Comparison of ENCODE assay signal across 24 cellular contexts in the genomic region with DNA sequence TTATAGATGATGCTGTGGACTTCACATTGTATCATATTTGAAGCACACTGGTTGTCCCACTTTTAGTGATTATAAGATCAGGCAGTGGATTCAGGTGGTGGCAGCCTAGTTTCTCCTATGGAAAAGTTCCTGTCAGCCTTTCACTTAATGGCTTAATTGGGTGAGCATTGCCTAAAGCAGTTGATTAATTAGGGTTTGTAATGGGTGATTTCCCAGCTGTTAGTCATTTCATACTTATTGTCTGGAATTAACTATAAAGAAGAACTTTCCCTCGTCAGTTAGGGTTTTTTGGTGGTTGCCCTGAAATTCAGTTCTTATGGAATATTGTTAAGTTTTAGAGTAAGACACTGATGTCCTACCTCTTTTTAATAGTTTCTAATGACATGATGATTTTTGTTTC.
DNase-seq lines count a peak whose midpoint lies in the region; ATAC-seq and TF ChIP-seq lines count a peak whose summit lies in the region.
"Had no signal": no experiment of that assay in that cellular context is flagged by ENCODE, and none has a peak within 500 bp of the region (broad histone marks: within the 10 kb centered on the region; RNA-seq: fewer than 3 reads in every experiment).

No MANE protein-coding gene starts in this region.

- H3K9me3 ChIP-seq in psoas muscle (no peaks in the 10 kb centered on the region), PC-3 (ENCODE audit: low read length) (no peaks in the 10 kb centered on the region)
- H3K9me3 ChIP-seq: SK-N-SH, thoracic aorta had no signal

- H3K79me2 ChIP-seq in PC-3 (ENCODE audit: low read length) = no peaks in the 10 kb centered on the region

- no peak for TF ChIP-seq CTCF in psoas muscle (IDR thresholded peaks at IDR 0.05)
- no peak for TF ChIP-seq CTCF in PC-3 (conservative IDR thresholded peaks at IDR 0.05; ENCODE audit: low read depth, low read length)

- H3K27ac ChIP-seq in psoas muscle = no peak overlapping the region
- no peak overlapping the region for H3K27ac ChIP-seq in PC-3 (ENCODE audit: low read length)
- H3K27ac ChIP-seq: 22Rv1, epithelial cell of prostate, heart left ventricle, KMS-11, thoracic aorta had no signal

- H3F3A ChIP-seq in PC-3 (ENCODE audit: low read length, unreplicated experiment) = no peaks in the 10 kb centered on the region

- no peaks in the 10 kb centered on the region for H3K4me1 Mint-ChIP-seq in activated naive CD4-positive, alpha-beta T cell treated with anti-CD3 and anti-CD28 coated beads for 36 hours (ENCODE audit: low read depth)
- H3K4me1 Mint-ChIP-seq: activated naive CD4-positive, alpha-beta T cell treated with anti-CD3 and anti-CD28 coated beads, Interleukin-2, amount 50 U/mL, for 24 hours; CD14-positive monocyte; nephron had no signal

- POLR2A ChIA-PET in PC-3 (lab: Charles Lee; ENCODE audit: unreplicated experiment) = interaction anchor here (0.6 kb wide), 1 partner anchor 103 kb away, joined by 3 read pairs; no protein-coding TSS in a partner anchor

- ATAC-seq in HG02678 (IDR thresholded peaks at IDR 0.05; ENCODE audit: unreplicated experiment) (peak; percentile 18), HG03432 (IDR thresholded peaks at IDR 0.05; ENCODE audit: unreplicated experiment) (peak; percentile 16), psoas muscle (no peak), PC-3 (no peak)

- no peaks in the 10 kb centered on the region for H3K9me3 Mint-ChIP-seq in activated naive CD4-positive, alpha-beta T cell treated with anti-CD3 and anti-CD28 coated beads for 36 hours
- H3K9me3 Mint-ChIP-seq: activated naive CD4-positive, alpha-beta T cell treated with anti-CD3 and anti-CD28 coated beads, Interleukin-2, amount 50 U/mL, for 24 hours; activated T-helper 1 cell treated with anti-CD3 and anti-CD28 coated beads, Interleukin-12 subunit alpha, Interleukin-12 subunit beta, Interleukin-2, Interleukin-4 antibody, amounts not matched to agents 30 ng/mL and 10 ng/mL and 1 ng/mL, durations not matched to agents 14 hours and 24 hours and 36 hours; stimulated activated naive CD8-positive, alpha-beta T cell treated with anti-CD3 and anti-CD28 coated beads, Interleukin-15, Interleukin-2, amounts not matched to agents 100 ng/mL and 50 ng/mL, for 24 hours had no signal

- CTCF ChIA-PET in PC-3 (lab: Charles Lee) = interaction anchor here (0.7 kb wide), 1 partner anchor 33 kb away, joined by 4 read pairs; no protein-coding TSS in a partner anchor
- CTCF ChIA-PET in activated naive CD4-positive, alpha-beta T cell treated with anti-CD3 and anti-CD28 coated beads for 36 hours (lab: Charles Lee) = interaction anchor here (0.6 to 2.7 kb wide), 5 partner anchors 77 to 368 kb away, joined by 3 to 7 read pairs (median 4); a partner anchor contains a TSS

- no peaks in the 10 kb centered on the region for H4K20me1 ChIP-seq in PC-3 (ENCODE audit: low read length)

- H3K4me2 ChIP-seq in PC-3 (ENCODE audit: low read length) = no peak overlapping the region
- H3K4me2 ChIP-seq: KMS-11, SK-N-SH had no signal

- intact Hi-C loops in psoas muscle (cut with DNase I) = loop anchor here in 1 of 2 donors (5.0 kb wide), 2 partner anchors 90 to 320 kb away; no protein-coding TSS in a partner anchor
- intact Hi-C loops in PC-3 (cut with micrococcal nuclease) = loop anchor here (1.0 to 5.0 kb wide), 3 partner anchors 90 to 314 kb away; no protein-coding TSS in a partner anchor
- intact Hi-C loops in activated naive CD4-positive, alpha-beta T cell treated with anti-CD3 and anti-CD28 coated beads for 36 hours (cut with micrococcal nuclease) = loop anchor here (1.0 to 10.0 kb wide), 5 partner anchors 90 to 560 kb away; a partner anchor contains a TSS

- DNase-seq in DMS 273 (lab: John Stamatoyannopoulos, UW; ENCODE audit: unreplicated experiment) (peak; percentile 14), DMS 273 treated with DMSO at 0.1 percent for 48 hours (lab: John Stamatoyannopoulos, UW) (no peak), NCI-H1048 (lab: John Stamatoyannopoulos, UW) (no peak), psoas muscle (no peak), PC-3 (no peak)
- no peak for DNase-seq in activated naive CD4-positive, alpha-beta T cell treated with anti-CD3 and anti-CD28 coated beads for 36 hours
- DNase-seq: activated CD4-positive, alpha-beta T cell treated with anti-CD3 and anti-CD28 coated beads, Interleukin-2, amount 50 U/mL, for 48 hours; effector CD4-positive, alpha-beta T cell; H9; heart left ventricle; left cardiac atrium; T-helper 17 cell had no signal

- H3K9me2 ChIP-seq in PC-3 (replicated peaks; ENCODE audit: low read length) = no peaks in the 10 kb centered on the region
- H3K9me2 ChIP-seq: SK-N-SH had no signal

- 29 to 37% (median 32%) methylated on average over 1 of the region's 1 CpG for WGBS in psoas muscle, 3 donors

- no peak overlapping the region for H2AFZ ChIP-seq in PC-3 (ENCODE audit: low read length)

- no peak overlapping the region for H3K27ac Mint-ChIP-seq in activated naive CD4-positive, alpha-beta T cell treated with anti-CD3 and anti-CD28 coated beads for 36 hours
- H3K27ac Mint-ChIP-seq: activated naive CD4-positive, alpha-beta T cell treated with anti-CD3 and anti-CD28 coated beads, Interleukin-2, amount 50 U/mL, for 24 hours; activated T-helper 1 cell treated with anti-CD3 and anti-CD28 coated beads, Interleukin-12 subunit alpha, Interleukin-12 subunit beta, Interleukin-2, Interleukin-4 antibody, amounts not matched to agents 30 ng/mL and 10 ng/mL and 1 ng/mL, durations not matched to agents 14 hours and 24 hours and 36 hours; CD14-positive monocyte; H9; nephron; stimulated activated naive CD8-positive, alpha-beta T cell treated with anti-CD3 and anti-CD28 coated beads, Interleukin-15, Interleukin-2, amounts not matched to agents 100 ng/mL and 50 ng/mL, for 24 hours; T-helper 17 cell had no signal

- H3K27me3 Mint-ChIP-seq in activated naive CD4-positive, alpha-beta T cell treated with anti-CD3 and anti-CD28 coated beads for 36 hours (ENCODE audit: low read depth) = peaks cover 5% of the 10 kb centered on the region
- H3K27me3 Mint-ChIP-seq: stimulated activated naive CD8-positive, alpha-beta T cell treated with anti-CD3 and anti-CD28 coated beads, Interleukin-15, Interleukin-2, amounts not matched to agents 100 ng/mL and 50 ng/mL, for 24 hours had no signal

- no peaks in the 10 kb centered on the region for H3K36me3 Mint-ChIP-seq in activated naive CD4-positive, alpha-beta T cell treated with anti-CD3 and anti-CD28 coated beads for 36 hours (ENCODE audit: low read depth)
- H3K36me3 Mint-ChIP-seq: activated naive CD4-positive, alpha-beta T cell treated with anti-CD3 and anti-CD28 coated beads, Interleukin-2, amount 50 U/mL, for 24 hours; CD14-positive monocyte had no signal

- no peaks in the 10 kb centered on the region for H3K4me1 ChIP-seq in psoas muscle
- H3K4me1 ChIP-seq in PC-3 (ENCODE audit: insufficient read depth, low read length) = no peaks in the 10 kb centered on the region
- H3K4me1 ChIP-seq: heart left ventricle had no signal

- no peak overlapping the region for H3K9ac ChIP-seq in PC-3 (ENCODE audit: low read length)
- H3K9ac ChIP-seq: KMS-11, SK-N-SH had no signal

- H3K4me3 ChIP-seq in psoas muscle = no peak overlapping the region
- no peak overlapping the region for H3K4me3 ChIP-seq in PC-3 (ENCODE audit: low read length)
- H3K4me3 ChIP-seq: heart left ventricle, thoracic aorta had no signal

- H3K4me3 Mint-ChIP-seq in activated naive CD4-positive, alpha-beta T cell treated with anti-CD3 and anti-CD28 coated beads for 36 hours = no peak overlapping the region
- H3K4me3 Mint-ChIP-seq: activated naive CD4-positive, alpha-beta T cell treated with anti-CD3 and anti-CD28 coated beads, Interleukin-2, amount 50 U/mL, for 24 hours; activated T-helper 1 cell treated with anti-CD3 and anti-CD28 coated beads, Interleukin-12 subunit alpha, Interleukin-12 subunit beta, Interleukin-2, Interleukin-4 antibody, amounts not matched to agents 30 ng/mL and 10 ng/mL and 1 ng/mL, durations not matched to agents 14 hours and 24 hours and 36 hours; CD14-positive monocyte; H9; nephron; stimulated activated naive CD8-positive, alpha-beta T cell treated with anti-CD3 and anti-CD28 coated beads, Interleukin-15, Interleukin-2, amounts not matched to agents 100 ng/mL and 50 ng/mL, for 24 hours; T-helper 17 cell had no signal

- H3K27me3 ChIP-seq in psoas muscle (ENCODE audit: insufficient read depth in 3 of 3, low read length in 2 of 3) (no peaks in the 10 kb centered on the region), PC-3 (ENCODE audit: low read length) (no peaks in the 10 kb centered on the region)
- H3K27me3 ChIP-seq: heart left ventricle had no signal

- no peaks in the 10 kb centered on the region for H3K36me3 ChIP-seq in psoas muscle (ENCODE audit: insufficient read depth in 1 of 2, low read depth in 1 of 2)
- no peaks in the 10 kb centered on the region for H3K36me3 ChIP-seq in PC-3 (ENCODE audit: low read depth, low read length)
- H3K36me3 ChIP-seq: heart left ventricle, thoracic aorta had no signal

- no TSS peak for BruUV-seq in PC-3 (replicated peaks; lab: Mats Ljungman, UMichigan)

Comparison
In these comparisons a context has a peak if more than half of its experiments do, and no peak if none do; other contexts are left out.
1. ATAC-seq: peak in HG02678 (single experiment) and HG03432 (single experiment); none in psoas muscle (0 of 4) and PC-3 (single experiment).